ENCODE assay signal across 26 cellular contexts in the genomic region with DNA sequence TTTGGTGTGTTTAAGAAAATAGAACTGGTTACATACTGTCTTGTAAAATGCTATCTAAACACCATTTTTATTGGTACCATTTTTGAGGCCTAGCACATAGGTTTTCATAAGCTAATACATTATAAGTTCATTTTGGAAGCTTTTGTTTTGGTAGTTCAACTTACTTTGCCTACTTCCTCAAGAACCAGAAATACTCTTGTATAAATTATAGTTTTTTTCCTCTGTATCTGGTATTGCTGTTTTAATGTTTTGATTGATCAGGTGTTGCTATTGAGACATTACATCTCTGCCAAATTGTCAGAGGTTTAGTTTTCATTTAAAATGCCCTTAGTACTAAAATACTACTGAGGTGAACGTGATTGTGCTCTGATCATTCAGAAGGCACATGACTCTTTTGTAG.
"Had no signal": no experiment of that assay in that cellular context is flagged by ENCODE, and none has a peak within 500 bp of the region (broad histone marks: within the 10 kb centered on the region; RNA-seq: fewer than 3 reads in every experiment).

No MANE protein-coding gene starts in this region.

- ATAC-seq: activated CD8-positive, alpha-beta T cell treated with anti-CD3 and anti-CD28 coated beads, Interleukin-2, amount 10 ng/mL, durations not matched to agents 7 days and 5 days; effector memory CD8-positive, alpha-beta T cell; esophagus mucosa; left ventricle myocardium superior; natural killer cell had no signal

- H3K27me3 ChIP-seq: breast epithelium, sigmoid colon, testis, vagina had no signal

- DNase-seq: activated CD4-positive, alpha-beta T cell treated with anti-CD3 and anti-CD28 coated beads, Interleukin-2, amount 50 U/mL, for 1 hour; activated CD4-positive, CD25-positive, alpha-beta regulatory T cell treated with anti-CD3 and anti-CD28 coated beads, Interleukin-2, amount 50 U/mL, for 72 hours; activated CD8-positive, alpha-beta T cell treated with anti-CD3 and anti-CD28 coated beads, Interleukin-2, amount 10 ng/mL, durations not matched to agents 7 days and 5 days; activated T-cell treated with anti-CD3 and anti-CD28 coated beads, Interleukin-2, amount 50 U/mL, for 1 hour; amniotic stem cell; effector memory CD8-positive, alpha-beta T cell; foreskin melanocyte; hippocampal formation; left ventricle myocardium superior; mammary epithelial cell; natural killer cell; retina; sigmoid colon; stimulated activated CD4-positive, alpha-beta T cell treated with anti-CD3 and anti-CD28 coated beads, Interleukin-15, amount 100 ng/mL, for 24 hours; stimulated activated naive CD4-positive, alpha-beta T cell; testis had no signal

- H3K27me3 Mint-ChIP-seq: activated naive CD8-positive, alpha-beta T cell; central memory CD8-positive, alpha-beta T cell; effector memory CD8-positive, alpha-beta T cell; progenitor cell of endocrine pancreas; type B pancreatic cell had no signal

- H3K9me3 ChIP-seq: breast epithelium, sigmoid colon, testis, vagina had no signal

- H3K4me1 ChIP-seq: breast epithelium, sigmoid colon, testis, vagina had no signal

- H3K36me3 ChIP-seq: sigmoid colon, vagina had no signal

- FAIRE-seq: endothelial cell of umbilical vein had no signal

- H3K27ac Mint-ChIP-seq: activated CD8-positive, alpha-beta T cell treated with anti-CD3 and anti-CD28 coated beads, Interleukin-2, amount 10 ng/mL, durations not matched to agents 7 days and 5 days; activated naive CD8-positive, alpha-beta T cell; effector memory CD8-positive, alpha-beta T cell; mesothelial cell of epicardium; natural killer cell; progenitor cell of endocrine pancreas; type B pancreatic cell had no signal

- H3K9me3 Mint-ChIP-seq: central memory CD8-positive, alpha-beta T cell; effector memory CD8-positive, alpha-beta T cell; mesothelial cell of epicardium; natural killer cell; type B pancreatic cell had no signal

- H3K4me3 Mint-ChIP-seq: activated CD8-positive, alpha-beta T cell treated with anti-CD3 and anti-CD28 coated beads, Interleukin-2, amount 10 ng/mL, durations not matched to agents 7 days and 5 days; activated naive CD8-positive, alpha-beta T cell; central memory CD8-positive, alpha-beta T cell; effector memory CD8-positive, alpha-beta T cell; mesothelial cell of epicardium; natural killer cell; type B pancreatic cell had no signal

- H3K27ac ChIP-seq: breast epithelium, sigmoid colon, testis, vagina had no signal

- H3K4me3 ChIP-seq: breast epithelium, sigmoid colon, smooth muscle cell, testis, vagina had no signal

- H3K36me3 Mint-ChIP-seq: activated naive CD8-positive, alpha-beta T cell; mesothelial cell of epicardium; natural killer cell; type B pancreatic cell had no signal

- H3K4me1 Mint-ChIP-seq: central memory CD8-positive, alpha-beta T cell; mesothelial cell of epicardium; natural killer cell had no signal
